Comparison of ENCODE assay signal across 20 cellular contexts in genomic region chr6:12030993-12031550, GRCh38. TPM values are rescaled to one million over a fixed set of nuclear protein-coding genes. Genes with fewer than 3 reads are reported as not detected.
A peak's percentile ranks its signal among the peaks of the same experiment; 100 is the strongest.
DNase-seq lines count a peak whose midpoint lies in the region; ATAC-seq, FAIRE-seq and TF ChIP-seq lines count a peak whose summit lies in the region.
"Had no signal": no experiment of that assay in that cellular context is flagged by ENCODE, and none has a peak within 500 bp of the region (broad histone marks: within the 10 kb centered on the region; RNA-seq: fewer than 3 reads in every experiment).

No MANE protein-coding gene starts in this region.

- H3K9me3 Mint-ChIP-seq in activated T-cell treated with anti-CD3 and anti-CD28 coated beads, Interleukin-2, amount 50 U/mL, for 4 hours: peaks cover 34% of the 10 kb centered on the region
- H3K9me3 Mint-ChIP-seq in stimulated activated effector memory CD8-positive, alpha-beta T cell treated with anti-CD3 and anti-CD28 coated beads, Interleukin-12 subunit alpha, Interleukin-12 subunit beta, amount 100 ng/mL, for 72 hours: peaks cover 12% of the 10 kb centered on the region
- peaks cover 4 to 23% (median 14%) of the 10 kb centered on the region in 3 donors for H3K9me3 Mint-ChIP-seq in T-cell

- H2BK15ac ChIP-seq in H1 (ENCODE audit: low read length): 0 out of 2 replicates have a peak overlapping the region, but pooled peaks have one; percentile 61

- no peaks in the 10 kb centered on the region for H3K23me2 ChIP-seq in H1 (ENCODE audit: low read depth, low read length)

- peaks cover 49% of the 10 kb centered on the region for H3K4me1 Mint-ChIP-seq in activated T-cell treated with anti-CD3 and anti-CD28 coated beads, Interleukin-2, amount 50 U/mL, for 4 hours (ENCODE audit: low read depth)
- H3K4me1 Mint-ChIP-seq in stimulated activated effector memory CD8-positive, alpha-beta T cell treated with anti-CD3 and anti-CD28 coated beads, Interleukin-12 subunit alpha, Interleukin-12 subunit beta, amount 100 ng/mL, for 72 hours: peaks cover 43% of the 10 kb centered on the region
- peaks cover 60 to 74% (median 64%) of the 10 kb centered on the region in 3 donors for H3K4me1 Mint-ChIP-seq in T-cell

- H2AFZ ChIP-seq in H1 (ENCODE audit: low read length): no peak overlapping the region

- no peaks in the 10 kb centered on the region for H3K27me3 Mint-ChIP-seq in activated T-cell treated with anti-CD3 and anti-CD28 coated beads, Interleukin-2, amount 50 U/mL, for 4 hours (ENCODE audit: low read depth)
- H3K27me3 Mint-ChIP-seq in T-cell: no peaks in the 10 kb centered on the region
- H3K27me3 Mint-ChIP-seq: activated naive CD8-positive, alpha-beta T cell treated with anti-CD3 and anti-CD28 coated beads, Interleukin-2, amount 10 ng/mL, durations not matched to agents 7 days and 5 days; central memory CD8-positive, alpha-beta T cell had no signal

- H3K4me1 ChIP-seq in HUES64 (ENCODE audit: insufficient read depth, low read length) (peaks cover 18% of the 10 kb centered on the region), H1 (replicated peaks in 1 of 4; ENCODE audit: control insufficient read depth in 3 of 4, insufficient read depth in 4 of 4, low read length in 3 of 4) (peaks cover 0 to 14% (median 2%) of the 10 kb centered on the region in 4 experiments; a peak in 2 of 7 replicates)

- H3K18ac ChIP-seq in H1 (ENCODE audit: extremely low read depth, low read length): no peak overlapping the region

- ATAC-seq in activated T-cell treated with anti-CD3 and anti-CD28 coated beads, Interleukin-2, amount 50 U/mL, for 4 hours: peak; percentile 37 to 38
- peak; percentile 86 for ATAC-seq in stimulated activated effector memory CD8-positive, alpha-beta T cell treated with anti-CD3 and anti-CD28 coated beads, Interleukin-12 subunit alpha, Interleukin-12 subunit beta, amount 100 ng/mL, for 72 hours
- no peak for ATAC-seq in T-cell (replicated peaks in 1 of 4)
- ATAC-seq in GM21390 (IDR thresholded peaks at IDR 0.05; ENCODE audit: unreplicated experiment): no peak

- peaks cover 5% of the 10 kb centered on the region for H3K79me1 ChIP-seq in H1 (ENCODE audit: low read depth, low read length)

- no peak overlapping the region for H3K14ac ChIP-seq in H1 (ENCODE audit: insufficient read length)

- H2BK120ac ChIP-seq in H1 (replicated peaks; ENCODE audit: low read depth, low read length): no peak overlapping the region

- no peak overlapping the region for H4K8ac ChIP-seq in H1 (ENCODE audit: extremely low read depth, insufficient read depth, low read length)

- POLR2A ChIA-PET in H1 (lab: Charles Lee; ENCODE audit: partially characterized antibody) (interaction anchor here (0.6 kb wide), 1 partner anchor 24 kb away, joined by 3 read pairs; no protein-coding TSS in a partner anchor), T-cell (lab: Charles Lee) (interaction anchor here in 1 of 2 donors (0.6 to 0.7 kb wide), 2 partner anchors 19 to 365 kb away, joined by 6 to 11 read pairs; partner anchors contain the start of gene HIVEP1)

- H3K79me2 ChIP-seq in H1 (ENCODE audit: control insufficient read depth in 1 of 2, insufficient read depth in 2 of 2, low read length in 2 of 2): peaks cover 8 to 99% of the 10 kb centered on the region in 2 experiments

- H3K36me3 ChIP-seq in HUES64 (ENCODE audit: insufficient read depth, low read length) (peaks cover 27% of the 10 kb centered on the region; the same call in 1 of the 2 replicates), H1 (ENCODE audit: control insufficient read depth in 2 of 4, insufficient read depth in 4 of 4, low read length in 3 of 4) (peaks cover 0 to 8% (median 0%) of the 10 kb centered on the region in 4 experiments; a peak in 3 of 8 replicates)

- H4K5ac ChIP-seq in H1 (ENCODE audit: insufficient read length, low read depth, low read length): no peak overlapping the region

- no peak overlapping the region for H4K91ac ChIP-seq in H1 (replicated peaks; ENCODE audit: insufficient read length, low read length)

- no peak for TF ChIP-seq CTCF in H1 (IDR thresholded peaks at IDR 0.05; ENCODE audit: control extremely low read depth in 1 of 3, insufficient read depth in 1 of 3, low read depth in 1 of 3, low read length in 3 of 3)

- H2BK12ac ChIP-seq in H1 (ENCODE audit: low read depth, low read length): 0 out of 2 replicates have a peak overlapping the region, but pooled peaks have one; percentile 33

- peaks cover 2% of the 10 kb centered on the region; the same call in 1 of the 2 replicates for H3K9me3 ChIP-seq in HUES64 (ENCODE audit: insufficient read depth, low read depth, low read length)
- H3K9me3 ChIP-seq in H1 (ENCODE audit: insufficient read depth in 2 of 2, low read depth in 1 of 2, low read length in 1 of 2): no peaks in the 10 kb centered on the region

- H3K36me3 Mint-ChIP-seq in activated T-cell treated with anti-CD3 and anti-CD28 coated beads, Interleukin-2, amount 50 U/mL, for 4 hours (ENCODE audit: insufficient read depth): peaks cover 44% of the 10 kb centered on the region
- H3K36me3 Mint-ChIP-seq in stimulated activated effector memory CD8-positive, alpha-beta T cell treated with anti-CD3 and anti-CD28 coated beads, Interleukin-12 subunit alpha, Interleukin-12 subunit beta, amount 100 ng/mL, for 72 hours: peaks cover 35% of the 10 kb centered on the region
- peaks cover 58% of the 10 kb centered on the region for H3K36me3 Mint-ChIP-seq in T-cell

- no peak overlapping the region for H3K4me3 ChIP-seq in HUES64 (ENCODE audit: low read length)
- no peak overlapping the region for H3K4me3 ChIP-seq in H1 (ENCODE audit: extremely low read depth in 1 of 4, insufficient read depth in 2 of 4, low read depth in 3 of 4, low read length in 4 of 4)
- H3K4me3 ChIP-seq: tibial nerve had no signal

- no peak overlapping the region for H3K4ac ChIP-seq in H1 (replicated peaks; ENCODE audit: insufficient read length, low read depth, low read length)

- no peak overlapping the region for H3K4me3 Mint-ChIP-seq in activated T-cell treated with anti-CD3 and anti-CD28 coated beads, Interleukin-2, amount 50 U/mL, for 4 hours
- no peak overlapping the region for H3K4me3 Mint-ChIP-seq in stimulated activated effector memory CD8-positive, alpha-beta T cell treated with anti-CD3 and anti-CD28 coated beads, Interleukin-12 subunit alpha, Interleukin-12 subunit beta, amount 100 ng/mL, for 72 hours
- H3K4me3 Mint-ChIP-seq in T-cell: no peak overlapping the region
- H3K4me3 Mint-ChIP-seq: activated naive CD8-positive, alpha-beta T cell treated with anti-CD3 and anti-CD28 coated beads, Interleukin-2, amount 10 ng/mL, durations not matched to agents 7 days and 5 days; central memory CD8-positive, alpha-beta T cell had no signal

- no peak overlapping the region for H3K4me2 ChIP-seq in H1 (ENCODE audit: insufficient read depth in 1 of 2, low read depth in 2 of 2, low read length in 2 of 2)

- H3K27me3 ChIP-seq in HUES64 (ENCODE audit: insufficient read depth, low read length) (no peaks in the 10 kb centered on the region), H1 (replicated peaks in 1 of 4; ENCODE audit: control insufficient read depth in 3 of 4, extremely low read depth in 1 of 4, insufficient read depth in 3 of 4, low read length in 3 of 4) (no peaks in the 10 kb centered on the region)
- H3K27me3 ChIP-seq: tibial nerve had no signal

- no peak for TF ChIP-seq RAD21 in H1 (IDR thresholded peaks at IDR 0.05 in 1 of 2, conservative IDR thresholded peaks at IDR 0.05 in 1 of 2; ENCODE audit: low read depth in 2 of 2, low read length in 2 of 2)

- no peak for FAIRE-seq in H1 (lab: Jason Lieb, UNC)

- CTCF ChIA-PET in H1 (lab: Charles Lee; ENCODE audit: partially characterized antibody): no interaction called here
- CTCF ChIA-PET in T-cell (lab: Charles Lee): interaction anchor here in 1 of 2 donors (0.6 kb wide), 2 partner anchors 19 to 538 kb away, joined by 4 to 5 read pairs; partner anchors contain the start of gene HIVEP1

- peak overlapping the region; percentile 55; the same call in 1 of the 2 replicates for H2BK20ac ChIP-seq in H1 (ENCODE audit: low read length)

- WGBS in HUES64: 87% methylated on average over 2 of the region's 2 CpGs
- WGBS in H1 (ENCODE audit: extremely low coverage in 1 of 2, insufficient coverage in 1 of 2, insufficient read length in 1 of 2, insufficient replicate concordance in 2 of 2, low coverage in 1 of 2, low lambda C conversion rate in 2 of 2, missing lambda C conversion rate in 1 of 2), 2 experiments: 81% methylated on average over 2 of the region's 2 CpGs; no CpG with 5 or more reads in 1 of the 2 experiments

- H3K27ac Mint-ChIP-seq in stimulated activated effector memory CD8-positive, alpha-beta T cell treated with anti-CD3 and anti-CD28 coated beads, Interleukin-12 subunit alpha, Interleukin-12 subunit beta, amount 100 ng/mL, for 72 hours: no peak overlapping the region
- H3K27ac Mint-ChIP-seq in T-cell: peak overlapping the region in 1 of 2 donors; percentile 8
- H3K27ac Mint-ChIP-seq: activated naive CD8-positive, alpha-beta T cell treated with anti-CD3 and anti-CD28 coated beads, Interleukin-2, amount 10 ng/mL, durations not matched to agents 7 days and 5 days had no signal

- H3K56ac ChIP-seq in H1 (replicated peaks; ENCODE audit: insufficient read length, low read depth, low read length): no peak overlapping the region

- no peak overlapping the region for H3K23ac ChIP-seq in H1 (ENCODE audit: insufficient read length)

- no peak for TF ChIP-seq EP300 in H1 (IDR thresholded peaks at IDR 0.05; ENCODE audit: borderline replicate concordance in 1 of 2, low read depth in 2 of 2, low read length in 2 of 2)

- H3K9ac ChIP-seq in HUES64 (ENCODE audit: low read depth, low read length): no peak overlapping the region
- no peak overlapping the region for H3K9ac ChIP-seq in H1 (replicated peaks in 1 of 4; ENCODE audit: extremely low read depth in 1 of 4, low read depth in 3 of 4, low read length in 3 of 4)

- H4K20me1 ChIP-seq in H1 (replicated peaks in 1 of 2; ENCODE audit: control insufficient read depth in 1 of 2, insufficient read depth in 2 of 2, low read length in 2 of 2): peaks cover 7 to 10% of the 10 kb centered on the region in 2 experiments

- H2BK5ac ChIP-seq in H1 (ENCODE audit: low read depth, low read length): 0 out of 2 replicates have a peak overlapping the region, but pooled peaks have one; percentile 62

- H3K27ac ChIP-seq in HUES64 (ENCODE audit: low read depth, low read length) (peak overlapping the region; percentile 38; the same call in 1 of the 2 replicates), H1 (ENCODE audit: low read depth, low read length) (no peak overlapping the region)
- H3K27ac ChIP-seq: tibial nerve had no signal

- no peak for TF ChIP-seq POLR2A in H1 (IDR thresholded peaks at IDR 0.05; ENCODE audit: control extremely low read depth in 1 of 2, low read depth in 2 of 2, low read length in 2 of 2)

- peak overlapping the region; percentile 83; the same call in 1 of the 2 replicates for H2AK5ac ChIP-seq in H1 (ENCODE audit: low read depth, low read length)

- no peak for DNase-seq in activated T-cell treated with anti-CD3 and anti-CD28 coated beads, Interleukin-2, amount 50 U/mL, for 4 hours
- DNase-seq in activated T-cell treated with anti-CD3 and anti-CD28 coated beads, Interleukin-2, amount 50 U/mL, for 48 hours: no peak
- DNase-seq in H1 (ENCODE audit: low read depth in 1 of 2, low spot score in 2 of 2) (no peak), T-cell (no peak)
- no peak for DNase-seq in stimulated activated effector memory CD8-positive, alpha-beta T cell treated with anti-CD3 and anti-CD28 coated beads, Interleukin-12 subunit alpha, Interleukin-12 subunit beta, amount 100 ng/mL, for 72 hours (ENCODE audit: low spot score in 2 of 2)
- DNase-seq in activated CD4-positive, alpha-beta T cell treated with anti-CD3 and anti-CD28 coated beads for 1 hour: no peak
- DNase-seq: activated naive CD8-positive, alpha-beta T cell treated with anti-CD3 and anti-CD28 coated beads, Interleukin-2, amount 10 ng/mL, durations not matched to agents 7 days and 5 days; COR-L47; immature natural killer cell; Karpas-422; NCI-H1436 treated with DMSO at 0.1 percent for 48 hours; NCI-H345; nucleus accumbens; stimulated activated CD4-positive, alpha-beta T cell treated with anti-CD3 and anti-CD28 coated beads, Interleukin-2, amount 100 ng/mL, for 48 hours; stimulated activated CD8-positive, alpha-beta memory T cell treated with anti-CD3 and anti-CD28 coated beads, Interleukin-4, amount 100 ng/mL, for 48 hours; T-helper 9 cell had no signal

RNA-seq across cellular contexts. Expression of gene HIVEP1, which starts 19.0 kb away (rescaled TPM):
- 10 to 100 TPM; 24.2 to 26.1 (median 25.8) TPM for total RNA-seq in activated T-cell treated with anti-CD3 and anti-CD28 coated beads, Interleukin-2, amount 50 U/mL, for 4 hours
- 8.9 TPM for polyA plus RNA-seq in HUES64 (2013, experiment 1 of 2)
- polyA plus RNA-seq in HUES64 (2013, experiment 2 of 2): 11.3 TPM
- total RNA-seq in H1 (2021; fragmentation: NEBNext Ultra II Directional; extraction: Animal tissue kit (Norgen Biotek cat#: 25700)): 22.6 and 26.3 TPM in 2 replicates
- 13.0 and 23.1 TPM in 2 replicates for polyA plus RNA-seq in H1 (2011; rRNA removed)
- 14.5 TPM for polyA plus RNA-seq in H1 (2011; cell fraction: cytosol; rRNA removed)
- polyA plus RNA-seq in H1 (2011; cell fraction: nucleus; rRNA removed): 40.9 TPM
- polyA plus RNA-seq in H1 (2012, experiment 1 of 2): 14.2 to 16.0 TPM (median 15.4 TPM) in 4 replicates
- 1.2 TPM for polyA plus RNA-seq in H1 (2012, experiment 2 of 2)
- 11.6 TPM for polyA plus RNA-seq in H1 (2013, experiment 1 of 2)
- 9.0 TPM for polyA plus RNA-seq in H1 (2013, experiment 2 of 2)
- polyA minus RNA-seq in H1 (2011; rRNA and poly(A)+ RNA removed): 55.0 and 77.3 TPM in 2 replicates
- polyA minus RNA-seq in H1 (2011; cell fraction: cytosol; rRNA and poly(A)+ RNA removed): 21.3 TPM
- 74.2 TPM for polyA minus RNA-seq in H1 (2011; cell fraction: nucleus; rRNA and poly(A)+ RNA removed)
- 10 to 100 TPM; 20.0 to 73.1 (median 29.5) TPM for total RNA-seq in T-cell

Comparison
In these comparisons a context has a peak if more than half of its experiments do, and no peak if none do; other contexts are left out.
1. ATAC-seq: peak in activated T-cell treated with anti-CD3 and anti-CD28 coated beads, Interleukin-2, amount 50 U/mL, for 4 hours (2 of 2) and stimulated activated effector memory CD8-positive, alpha-beta T cell treated with anti-CD3 and anti-CD28 coated beads, Interleukin-12 subunit alpha, Interleukin-12 subunit beta, amount 100 ng/mL, for 72 hours (single experiment); none in T-cell (0 of 4) and GM21390 (single experiment).